In genomic region chr13:100533588-100534041, GRCh38 we compare ENCODE assay signal across 17 cellular contexts. TPM values are rescaled to one million over a fixed set of nuclear protein-coding genes. Genes with fewer than 3 reads are reported as not detected.
DNase-seq lines count a peak whose midpoint lies in the region; ATAC-seq and TF ChIP-seq lines count a peak whose summit lies in the region.
"Had no signal": no experiment of that assay in that cellular context is flagged by ENCODE, and none has a peak within 500 bp of the region (broad histone marks: within the 10 kb centered on the region; RNA-seq: fewer than 3 reads in every experiment).

No MANE protein-coding gene starts in this region.

- H3F3A ChIP-seq in neural progenitor cell (ENCODE audit: low read depth): peaks cover 10% of the 10 kb centered on the region

- H3K27ac Mint-ChIP-seq in neural progenitor cell: no peak overlapping the region

- no peak overlapping the region for H3K27ac ChIP-seq in left lung
- H3K27ac ChIP-seq in neural progenitor cell: no peak overlapping the region
- H3K27ac ChIP-seq: SJSA1, thoracic aorta had no signal

- H3K4me3 Mint-ChIP-seq in neural progenitor cell: no peak overlapping the region

- in situ Hi-C loops in ACHN (cut with HindIII; ENCODE audit: low pct_ligation_motif_present, low pct_unique_long_range_greater_than_20kb, low sequenced_read_pairs): no loop called here

- peak; percentile 32 for DNase-seq in ACHN
- DNase-seq in NCI-H446 treated with DMSO at 0.1 percent for 48 hours (lab: John Stamatoyannopoulos, UW): peak; percentile 18
- no peak for DNase-seq in left lung
- no peak for DNase-seq in stimulated activated naive CD8-positive, alpha-beta T cell treated with anti-CD3 and anti-CD28 coated beads, Interleukin-15, Interleukin-2, amounts not matched to agents 100 U/mL and 50 U/mL, for 24 hours
- no peak for DNase-seq in effector CD8-positive, alpha-beta T cell (lab: John Stamatoyannopoulos, UW)
- DNase-seq in neural progenitor cell (ENCODE audit: low spot score): no peak
- DNase-seq in A172 (ENCODE audit: low spot score): no peak
- DNase-seq: central memory CD4-positive, alpha-beta T cell; DMS 273 treated with DMSO at 0.1 percent for 48 hours; NCI-H1694; stimulated activated CD4-positive, alpha-beta T cell treated with anti-CD3 and anti-CD28 coated beads, Interleukin-2, amount 100 ng/mL, for 24 hours had no signal

- TF ChIP-seq CTCF in left lung (IDR thresholded peaks at IDR 0.05) (no peak), neural progenitor cell (IDR thresholded peaks at IDR 0.05) (no peak)

- no peaks in the 10 kb centered on the region for H4K20me1 ChIP-seq in neural progenitor cell (ENCODE audit: low read depth)

- H3K4me2 ChIP-seq in neural progenitor cell: no peak overlapping the region

- H3K4me1 ChIP-seq in left lung (no peaks in the 10 kb centered on the region), neural progenitor cell (peaks cover 16% of the 10 kb centered on the region)
- H3K4me1 ChIP-seq: SJSA1 had no signal

- ATAC-seq in GM18868 (IDR thresholded peaks at IDR 0.05; ENCODE audit: unreplicated experiment) (peak; percentile 56), left lung (peak; percentile 79)
- ATAC-seq in stimulated activated naive CD8-positive, alpha-beta T cell treated with anti-CD3 and anti-CD28 coated beads, Interleukin-15, Interleukin-2, amounts not matched to agents 100 U/mL and 50 U/mL, for 24 hours: no peak
- ATAC-seq: HCT116, K562, sciatic nerve had no signal

- H3K4me3 ChIP-seq in left lung: no peak overlapping the region
- no peak overlapping the region for H3K4me3 ChIP-seq in neural progenitor cell
- H3K4me3 ChIP-seq: K562, SJSA1, thoracic aorta had no signal

- H3K27me3 ChIP-seq in left lung: no peaks in the 10 kb centered on the region
- no peaks in the 10 kb centered on the region for H3K27me3 ChIP-seq in neural progenitor cell
- H3K27me3 ChIP-seq: SJSA1 had no signal

- peaks cover 0 to 24% of the 10 kb centered on the region in 2 donors for H3K36me3 ChIP-seq in left lung
- H3K36me3 ChIP-seq in neural progenitor cell: no peaks in the 10 kb centered on the region
- H3K36me3 ChIP-seq: SJSA1, thoracic aorta had no signal

- H2AFZ ChIP-seq in neural progenitor cell (replicated peaks): no peak overlapping the region

- H3K9ac ChIP-seq in neural progenitor cell: no peak overlapping the region

- intact Hi-C loops in left lung (cut with DNase I): no loop called here

- H3K36me3 Mint-ChIP-seq in neural progenitor cell: peaks cover 27% of the 10 kb centered on the region

- peaks cover 3% of the 10 kb centered on the region for H3K27me3 Mint-ChIP-seq in neural progenitor cell (ENCODE audit: insufficient read depth, low read depth)

- peaks cover 0 to 3% of the 10 kb centered on the region in 2 donors for H3K9me3 ChIP-seq in left lung
- no peaks in the 10 kb centered on the region for H3K9me3 ChIP-seq in neural progenitor cell (ENCODE audit: low read depth)
- H3K9me3 ChIP-seq: SJSA1, thoracic aorta had no signal

- no peaks in the 10 kb centered on the region for H3K79me2 ChIP-seq in neural progenitor cell (ENCODE audit: low read depth)

- peaks cover 2% of the 10 kb centered on the region for H3K9me3 Mint-ChIP-seq in neural progenitor cell

- peaks cover 20% of the 10 kb centered on the region for H3K4me1 Mint-ChIP-seq in neural progenitor cell

RNA-seq across cellular contexts. Expression of gene GGACT, which starts 55.0 kb away (rescaled TPM):
- total RNA-seq in left lung (1 to 10 TPM; 4.3 to 6.3 TPM), neural progenitor cell (ENCODE audit: low replicate concordance) (1.3 and 3.6 TPM in 2 replicates)
- total RNA-seq in A172 (2014; rRNA removed; shearing (Covaris generic)): 0.72 and 1.5 TPM in 2 replicates

Comparison
In these comparisons a context has a peak if more than half of its experiments do, and no peak if none do; other contexts are left out.
1. DNase-seq: peak in ACHN (single experiment) and NCI-H446 treated with DMSO at 0.1 percent for 48 hours (single experiment); none in left lung (0 of 2), stimulated activated naive CD8-positive, alpha-beta T cell treated with anti-CD3 and anti-CD28 coated beads, Interleukin-15, Interleukin-2, amounts not matched to agents 100 U/mL and 50 U/mL, for 24 hours (single experiment), effector CD8-positive, alpha-beta T cell (single experiment), neural progenitor cell (single experiment) and A172 (single experiment).